Comparison of ENCODE assay signal across 19 cellular contexts in genomic region chr14:37027188-37027824, GRCh38.
DNase-seq lines count a peak whose midpoint lies in the region; ATAC-seq and TF ChIP-seq lines count a peak whose summit lies in the region.
"Had no signal": no experiment of that assay in that cellular context is flagged by ENCODE, and none has a peak within 500 bp of the region (broad histone marks: within the 10 kb centered on the region; RNA-seq: fewer than 3 reads in every experiment).

No MANE protein-coding gene starts in this region.

- CTCF ChIA-PET in T-cell (lab: Charles Lee) = no interaction called here

- no peaks in the 10 kb centered on the region for H3K27me3 Mint-ChIP-seq in T-cell
- H3K27me3 Mint-ChIP-seq: activated B cell treated with CpG ODN at 0.5 μM for 24 hours had no signal

- in situ Hi-C loops in KBM-7 (cut with MboI; ENCODE audit: low pct_unique_long_range_greater_than_20kb, low sequenced_read_pairs) = no loop called here

- TF ChIP-seq CTCF in AG09319 (IDR thresholded peaks at IDR 0.05; ENCODE audit: low read depth, low read length) = no peak
- TF ChIP-seq CTCF in fibroblast of mammary gland (conservative IDR thresholded peaks at IDR 0.05; ENCODE audit: control insufficient read depth, insufficient read depth, low read depth, low read length) = no peak
- TF ChIP-seq CTCF in tibial nerve (IDR thresholded peaks at IDR 0.05) = no peak

- H3K36me3 ChIP-seq in tibial nerve = no peaks in the 10 kb centered on the region
- H3K36me3 ChIP-seq: colonic mucosa, esophagus squamous epithelium, upper lobe of left lung had no signal

- H3K4me3 Mint-ChIP-seq in T-cell = no peak overlapping the region
- H3K4me3 Mint-ChIP-seq: activated B cell treated with CpG ODN at 0.5 μM for 24 hours; activated naive CD4-positive, alpha-beta T cell treated with anti-CD3 and anti-CD28 coated beads for 36 hours; T-helper 1 cell treated with Interleukin-12 subunit alpha and Interleukin-12 subunit beta and Interleukin-4 antibody, amounts not matched to agents 30 μg/mL and 1 μg/mL, for 36 hours had no signal

- WGBS in tibial nerve, 2 donors = 61 to 64% methylated on average over 4 of the region's 4 CpGs

- no peak for TF ChIP-seq POLR2A in tibial nerve (IDR thresholded peaks at IDR 0.05)

- H3K4me3 ChIP-seq in fibroblast of mammary gland (ENCODE audit: control insufficient read depth, low read depth, low read length) (no peak overlapping the region), tibial nerve (no peak overlapping the region)
- H3K4me3 ChIP-seq: colonic mucosa, esophagus squamous epithelium, lung, psoas muscle, upper lobe of left lung had no signal

- H3K4me1 ChIP-seq in tibial nerve = no peaks in the 10 kb centered on the region
- H3K4me1 ChIP-seq: colonic mucosa, esophagus squamous epithelium, psoas muscle, upper lobe of left lung had no signal

- no peaks in the 10 kb centered on the region for H3K4me1 Mint-ChIP-seq in T-cell
- H3K4me1 Mint-ChIP-seq: activated B cell treated with CpG ODN at 0.5 μM for 24 hours had no signal

- H3K36me3 Mint-ChIP-seq in T-cell = no peaks in the 10 kb centered on the region

- no peak for ATAC-seq in T-cell (replicated peaks in 1 of 4)
- ATAC-seq in HG03175 (IDR thresholded peaks at IDR 0.05; ENCODE audit: unreplicated experiment) = no peak
- ATAC-seq: psoas muscle had no signal

- H3K27ac ChIP-seq in tibial nerve = no peak overlapping the region
- H3K27ac ChIP-seq: colonic mucosa, esophagus squamous epithelium, psoas muscle, upper lobe of left lung had no signal

- POLR2A ChIA-PET in T-cell (lab: Charles Lee) = interaction anchor here in 1 of 2 donors (0.5 kb wide), 1 partner anchor 46 kb away, joined by 3 read pairs; no protein-coding TSS in a partner anchor

- TF ChIP-seq EP300 in tibial nerve (IDR thresholded peaks at IDR 0.05) = no peak

- no peak overlapping the region for H3K27ac Mint-ChIP-seq in T-cell
- H3K27ac Mint-ChIP-seq: activated B cell treated with CpG ODN at 0.5 μM for 24 hours; activated naive CD4-positive, alpha-beta T cell treated with anti-CD3 and anti-CD28 coated beads for 36 hours; T-helper 1 cell treated with Interleukin-12 subunit alpha and Interleukin-12 subunit beta and Interleukin-4 antibody, amounts not matched to agents 30 μg/mL and 1 μg/mL, for 36 hours had no signal

- DNase-seq in AG09319 (ENCODE audit: extremely low read depth, low read depth) (peak; percentile 56), KBM-7 (peak; percentile 94), SKM-1 treated with dmso at 0.1 percent for 144 hours (lab: John Stamatoyannopoulos, UW; ENCODE audit: unreplicated experiment) (peak; percentile 22), fibroblast of mammary gland (ENCODE audit: low read depth) (peak; percentile 40), NCI-H2029 treated with DMSO at 0.1 percent for 48 hours (lab: John Stamatoyannopoulos, UW) (no peak), tibial nerve (ENCODE audit: low spot score in 2 of 2) (no peak), T-cell (no peak)
- DNase-seq: activated B cell treated with CpG ODN at 0.5 μM for 24 hours; activated naive CD4-positive, alpha-beta T cell treated with anti-CD3 and anti-CD28 coated beads for 36 hours; colonic mucosa; esophagus squamous epithelium; kidney glomerular epithelial cell; NCI-H1105 treated with DMSO at 0.1 percent for 48 hours; NCI-H446 treated with DMSO at 0.1 percent for 48 hours; psoas muscle; upper lobe of left lung had no signal

- H3K9me3 Mint-ChIP-seq in T-cell = peaks cover 0 to 3% (median 0%) of the 10 kb centered on the region in 3 donors
- H3K9me3 Mint-ChIP-seq: activated B cell treated with CpG ODN at 0.5 μM for 24 hours; T-helper 1 cell treated with Interleukin-12 subunit alpha and Interleukin-12 subunit beta and Interleukin-4 antibody, amounts not matched to agents 30 μg/mL and 1 μg/mL, for 36 hours had no signal

- H3K9me3 ChIP-seq in tibial nerve = no peaks in the 10 kb centered on the region
- H3K9me3 ChIP-seq: colonic mucosa, esophagus squamous epithelium, psoas muscle, upper lobe of left lung had no signal

- H3K27me3 ChIP-seq in tibial nerve = no peaks in the 10 kb centered on the region
- H3K27me3 ChIP-seq: colonic mucosa, esophagus squamous epithelium, upper lobe of left lung had no signal

Comparison
In these comparisons a context has a peak if more than half of its experiments do, and no peak if none do; other contexts are left out.
1. DNase-seq: peak in AG09319 (single experiment), KBM-7 (single experiment), SKM-1 treated with dmso at 0.1 percent for 144 hours (single experiment) and fibroblast of mammary gland (single experiment); none in NCI-H2029 treated with DMSO at 0.1 percent for 48 hours (single experiment), tibial nerve (0 of 2) and T-cell (0 of 34).